1 cellular context compared by ENCODE assay signal in the genomic region with DNA sequence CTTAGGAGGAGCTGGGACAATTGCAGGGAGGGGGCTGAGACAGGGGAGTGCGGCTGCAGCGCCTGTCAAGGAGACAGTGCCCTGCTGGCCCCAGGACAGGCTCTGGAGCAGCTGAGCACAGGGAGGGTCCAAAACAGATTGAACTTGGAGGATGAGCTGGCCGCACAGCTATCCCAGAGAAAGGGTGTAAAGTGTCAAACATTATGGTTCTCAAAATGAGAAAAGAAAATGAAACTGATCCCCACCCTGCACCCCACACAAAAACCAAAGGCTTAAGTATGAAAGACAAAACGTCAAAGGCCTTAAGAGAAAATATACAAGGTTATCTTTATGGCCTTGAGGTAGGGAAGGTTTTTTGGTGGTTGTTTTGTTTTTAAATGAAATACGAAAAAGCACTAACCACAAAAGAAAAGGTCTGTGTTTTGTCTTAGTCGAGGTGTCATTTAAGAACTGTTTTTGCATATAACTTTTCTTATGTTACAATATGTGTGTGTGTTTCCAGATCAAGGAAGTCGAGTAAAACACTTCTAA.
TF ChIP-seq lines count a peak whose summit lies in the region.

No MANE protein-coding gene starts in this region.

TF ChIP-seq in GM23338, 12 proteins besides CTCF, POLR2A, EP300 and RAD21 (continued from another document):
- TF ChIP-seq, protein P1, sequence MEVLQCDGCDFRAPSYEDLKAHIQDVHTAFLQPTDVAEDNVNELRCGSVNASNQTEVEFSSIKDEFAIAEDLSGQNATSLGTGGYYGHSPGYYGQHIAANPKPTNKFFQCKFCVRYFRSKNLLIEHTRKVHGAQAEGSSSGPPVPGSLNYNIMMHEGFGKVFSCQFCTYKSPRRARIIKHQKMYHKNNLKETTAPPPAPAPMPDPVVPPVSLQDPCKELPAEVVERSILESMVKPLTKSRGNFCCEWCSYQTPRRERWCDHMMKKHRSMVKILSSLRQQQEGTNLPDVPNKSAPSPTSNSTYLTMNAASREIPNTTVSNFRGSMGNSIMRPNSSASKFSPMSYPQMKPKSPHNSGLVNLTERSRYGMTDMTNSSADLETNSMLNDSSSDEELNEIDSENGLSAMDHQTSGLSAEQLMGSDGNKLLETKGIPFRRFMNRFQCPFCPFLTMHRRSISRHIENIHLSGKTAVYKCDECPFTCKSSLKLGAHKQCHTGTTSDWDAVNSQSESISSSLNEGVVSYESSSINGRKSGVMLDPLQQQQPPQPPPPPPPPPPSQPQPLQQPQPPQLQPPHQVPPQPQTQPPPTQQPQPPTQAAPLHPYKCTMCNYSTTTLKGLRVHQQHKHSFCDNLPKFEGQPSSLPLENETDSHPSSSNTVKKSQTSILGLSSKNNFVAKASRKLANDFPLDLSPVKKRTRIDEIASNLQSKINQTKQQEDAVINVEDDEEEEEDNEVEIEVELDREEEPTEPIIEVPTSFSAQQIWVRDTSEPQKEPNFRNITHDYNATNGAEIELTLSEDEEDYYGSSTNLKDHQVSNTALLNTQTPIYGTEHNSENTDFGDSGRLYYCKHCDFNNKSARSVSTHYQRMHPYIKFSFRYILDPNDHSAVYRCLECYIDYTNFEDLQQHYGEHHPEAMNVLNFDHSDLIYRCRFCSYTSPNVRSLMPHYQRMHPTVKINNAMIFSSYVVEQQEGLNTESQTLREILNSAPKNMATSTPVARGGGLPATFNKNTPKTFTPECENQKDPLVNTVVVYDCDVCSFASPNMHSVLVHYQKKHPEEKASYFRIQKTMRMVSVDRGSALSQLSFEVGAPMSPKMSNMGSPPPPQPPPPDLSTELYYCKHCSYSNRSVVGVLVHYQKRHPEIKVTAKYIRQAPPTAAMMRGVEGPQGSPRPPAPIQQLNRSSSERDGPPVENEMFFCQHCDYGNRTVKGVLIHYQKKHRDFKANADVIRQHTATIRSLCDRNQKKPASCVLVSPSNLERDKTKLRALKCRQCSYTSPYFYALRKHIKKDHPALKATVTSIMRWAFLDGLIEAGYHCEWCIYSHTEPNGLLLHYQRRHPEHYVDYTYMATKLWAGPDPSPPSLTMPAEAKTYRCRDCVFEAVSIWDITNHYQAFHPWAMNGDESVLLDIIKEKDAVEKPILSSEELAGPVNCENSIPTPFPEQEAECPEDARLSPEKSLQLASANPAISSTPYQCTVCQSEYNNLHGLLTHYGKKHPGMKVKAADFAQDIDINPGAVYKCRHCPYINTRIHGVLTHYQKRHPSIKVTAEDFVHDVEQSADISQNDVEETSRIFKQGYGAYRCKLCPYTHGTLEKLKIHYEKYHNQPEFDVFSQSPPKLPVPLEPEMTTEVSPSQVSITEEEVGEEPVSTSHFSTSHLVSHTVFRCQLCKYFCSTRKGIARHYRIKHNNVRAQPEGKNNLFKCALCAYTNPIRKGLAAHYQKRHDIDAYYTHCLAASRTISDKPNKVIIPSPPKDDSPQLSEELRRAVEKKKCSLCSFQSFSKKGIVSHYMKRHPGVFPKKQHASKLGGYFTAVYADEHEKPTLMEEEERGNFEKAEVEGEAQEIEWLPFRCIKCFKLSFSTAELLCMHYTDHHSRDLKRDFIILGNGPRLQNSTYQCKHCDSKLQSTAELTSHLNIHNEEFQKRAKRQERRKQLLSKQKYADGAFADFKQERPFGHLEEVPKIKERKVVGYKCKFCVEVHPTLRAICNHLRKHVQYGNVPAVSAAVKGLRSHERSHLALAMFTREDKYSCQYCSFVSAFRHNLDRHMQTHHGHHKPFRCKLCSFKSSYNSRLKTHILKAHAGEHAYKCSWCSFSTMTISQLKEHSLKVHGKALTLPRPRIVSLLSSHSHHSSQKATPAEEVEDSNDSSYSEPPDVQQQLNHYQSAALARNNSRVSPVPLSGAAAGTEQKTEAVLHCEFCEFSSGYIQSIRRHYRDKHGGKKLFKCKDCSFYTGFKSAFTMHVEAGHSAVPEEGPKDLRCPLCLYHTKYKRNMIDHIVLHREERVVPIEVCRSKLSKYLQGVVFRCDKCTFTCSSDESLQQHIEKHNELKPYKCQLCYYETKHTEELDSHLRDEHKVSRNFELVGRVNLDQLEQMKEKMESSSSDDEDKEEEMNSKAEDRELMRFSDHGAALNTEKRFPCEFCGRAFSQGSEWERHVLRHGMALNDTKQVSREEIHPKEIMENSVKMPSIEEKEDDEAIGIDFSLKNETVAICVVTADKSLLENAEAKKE (CRISPR knock-in tag; IDR thresholded peaks at IDR 0.05) = no peak
- no peak for TF ChIP-seq ZNF114 (CRISPR knock-in tag; IDR thresholded peaks at IDR 0.05)
- no peak for TF ChIP-seq POLR2AphosphoS5 (IDR thresholded peaks at IDR 0.05; ENCODE audit: low read depth)
- TF ChIP-seq JUNB (IDR thresholded peaks at IDR 0.05; ENCODE audit: unreplicated experiment) = no peak
- TF ChIP-seq ETS1 (IDR thresholded peaks at IDR 0.05) = no peak
- no peak for TF ChIP-seq EZH2phosphoT487 (IDR thresholded peaks at IDR 0.05; ENCODE audit: unreplicated experiment)
- TF ChIP-seq, protein P2, sequence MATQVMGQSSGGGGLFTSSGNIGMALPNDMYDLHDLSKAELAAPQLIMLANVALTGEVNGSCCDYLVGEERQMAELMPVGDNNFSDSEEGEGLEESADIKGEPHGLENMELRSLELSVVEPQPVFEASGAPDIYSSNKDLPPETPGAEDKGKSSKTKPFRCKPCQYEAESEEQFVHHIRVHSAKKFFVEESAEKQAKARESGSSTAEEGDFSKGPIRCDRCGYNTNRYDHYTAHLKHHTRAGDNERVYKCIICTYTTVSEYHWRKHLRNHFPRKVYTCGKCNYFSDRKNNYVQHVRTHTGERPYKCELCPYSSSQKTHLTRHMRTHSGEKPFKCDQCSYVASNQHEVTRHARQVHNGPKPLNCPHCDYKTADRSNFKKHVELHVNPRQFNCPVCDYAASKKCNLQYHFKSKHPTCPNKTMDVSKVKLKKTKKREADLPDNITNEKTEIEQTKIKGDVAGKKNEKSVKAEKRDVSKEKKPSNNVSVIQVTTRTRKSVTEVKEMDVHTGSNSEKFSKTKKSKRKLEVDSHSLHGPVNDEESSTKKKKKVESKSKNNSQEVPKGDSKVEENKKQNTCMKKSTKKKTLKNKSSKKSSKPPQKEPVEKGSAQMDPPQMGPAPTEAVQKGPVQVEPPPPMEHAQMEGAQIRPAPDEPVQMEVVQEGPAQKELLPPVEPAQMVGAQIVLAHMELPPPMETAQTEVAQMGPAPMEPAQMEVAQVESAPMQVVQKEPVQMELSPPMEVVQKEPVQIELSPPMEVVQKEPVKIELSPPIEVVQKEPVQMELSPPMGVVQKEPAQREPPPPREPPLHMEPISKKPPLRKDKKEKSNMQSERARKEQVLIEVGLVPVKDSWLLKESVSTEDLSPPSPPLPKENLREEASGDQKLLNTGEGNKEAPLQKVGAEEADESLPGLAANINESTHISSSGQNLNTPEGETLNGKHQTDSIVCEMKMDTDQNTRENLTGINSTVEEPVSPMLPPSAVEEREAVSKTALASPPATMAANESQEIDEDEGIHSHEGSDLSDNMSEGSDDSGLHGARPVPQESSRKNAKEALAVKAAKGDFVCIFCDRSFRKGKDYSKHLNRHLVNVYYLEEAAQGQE (IDR thresholded peaks at IDR 0.05; ENCODE audit: unreplicated experiment) = no peak
- no peak for TF ChIP-seq EZH2 (IDR thresholded peaks at IDR 0.05; ENCODE audit: low read depth, unreplicated experiment)
- no peak for TF ChIP-seq NANOG (IDR thresholded peaks at IDR 0.05; ENCODE audit: borderline replicate concordance)
- no peak for TF ChIP-seq ZNF331 (CRISPR knock-in tag; IDR thresholded peaks at IDR 0.05; ENCODE audit: low read depth)
